In the genomic region with DNA sequence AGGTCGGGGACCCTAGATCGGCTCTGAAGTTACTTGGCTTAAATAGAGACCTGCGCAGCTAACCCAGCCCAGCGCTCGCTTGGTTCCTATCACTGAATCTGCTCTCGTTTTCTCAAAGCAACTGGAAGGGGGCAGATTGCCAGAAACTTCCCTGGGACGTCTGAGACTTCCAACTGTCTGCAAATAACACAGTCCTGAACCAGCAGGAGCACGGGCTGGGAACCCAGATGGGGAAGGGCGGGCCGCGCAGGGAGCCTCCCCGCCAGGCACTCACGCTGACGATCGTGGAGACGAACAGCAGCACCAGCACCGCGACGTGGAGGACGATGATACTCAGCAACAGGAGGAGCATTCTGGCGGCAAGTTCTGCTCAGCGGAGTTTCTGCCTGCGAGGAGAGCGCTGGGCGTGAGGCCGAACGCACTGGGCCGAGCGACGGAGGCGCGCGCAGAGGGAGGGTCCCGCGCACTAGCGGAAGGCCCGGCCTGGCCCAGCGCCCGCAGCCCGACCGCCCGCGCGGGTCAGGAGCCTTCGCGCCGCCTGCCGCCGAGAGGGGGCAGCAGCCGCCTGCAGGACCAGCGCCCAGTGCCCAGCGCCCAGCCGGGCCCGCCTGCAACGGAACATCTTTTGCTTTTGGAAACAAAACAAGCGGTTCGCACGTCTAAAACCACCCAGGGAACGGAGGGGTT, we compare ENCODE assay signal across 1 cellular context.
TF ChIP-seq lines count a peak whose summit lies in the region.

No MANE protein-coding gene starts in this region.

TF ChIP-seq in HepG2, 621 proteins besides CTCF, POLR2A, EP300 and RAD21 (continued from another document and continues in another):
- TF ChIP-seq, protein P1, sequence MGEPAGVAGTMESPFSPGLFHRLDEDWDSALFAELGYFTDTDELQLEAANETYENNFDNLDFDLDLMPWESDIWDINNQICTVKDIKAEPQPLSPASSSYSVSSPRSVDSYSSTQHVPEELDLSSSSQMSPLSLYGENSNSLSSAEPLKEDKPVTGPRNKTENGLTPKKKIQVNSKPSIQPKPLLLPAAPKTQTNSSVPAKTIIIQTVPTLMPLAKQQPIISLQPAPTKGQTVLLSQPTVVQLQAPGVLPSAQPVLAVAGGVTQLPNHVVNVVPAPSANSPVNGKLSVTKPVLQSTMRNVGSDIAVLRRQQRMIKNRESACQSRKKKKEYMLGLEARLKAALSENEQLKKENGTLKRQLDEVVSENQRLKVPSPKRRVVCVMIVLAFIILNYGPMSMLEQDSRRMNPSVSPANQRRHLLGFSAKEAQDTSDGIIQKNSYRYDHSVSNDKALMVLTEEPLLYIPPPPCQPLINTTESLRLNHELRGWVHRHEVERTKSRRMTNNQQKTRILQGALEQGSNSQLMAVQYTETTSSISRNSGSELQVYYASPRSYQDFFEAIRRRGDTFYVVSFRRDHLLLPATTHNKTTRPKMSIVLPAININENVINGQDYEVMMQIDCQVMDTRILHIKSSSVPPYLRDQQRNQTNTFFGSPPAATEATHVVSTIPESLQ (CRISPR knock-in tag; conservative IDR thresholded peaks at IDR 0.05) = no peak
- TF ChIP-seq, protein P2, sequence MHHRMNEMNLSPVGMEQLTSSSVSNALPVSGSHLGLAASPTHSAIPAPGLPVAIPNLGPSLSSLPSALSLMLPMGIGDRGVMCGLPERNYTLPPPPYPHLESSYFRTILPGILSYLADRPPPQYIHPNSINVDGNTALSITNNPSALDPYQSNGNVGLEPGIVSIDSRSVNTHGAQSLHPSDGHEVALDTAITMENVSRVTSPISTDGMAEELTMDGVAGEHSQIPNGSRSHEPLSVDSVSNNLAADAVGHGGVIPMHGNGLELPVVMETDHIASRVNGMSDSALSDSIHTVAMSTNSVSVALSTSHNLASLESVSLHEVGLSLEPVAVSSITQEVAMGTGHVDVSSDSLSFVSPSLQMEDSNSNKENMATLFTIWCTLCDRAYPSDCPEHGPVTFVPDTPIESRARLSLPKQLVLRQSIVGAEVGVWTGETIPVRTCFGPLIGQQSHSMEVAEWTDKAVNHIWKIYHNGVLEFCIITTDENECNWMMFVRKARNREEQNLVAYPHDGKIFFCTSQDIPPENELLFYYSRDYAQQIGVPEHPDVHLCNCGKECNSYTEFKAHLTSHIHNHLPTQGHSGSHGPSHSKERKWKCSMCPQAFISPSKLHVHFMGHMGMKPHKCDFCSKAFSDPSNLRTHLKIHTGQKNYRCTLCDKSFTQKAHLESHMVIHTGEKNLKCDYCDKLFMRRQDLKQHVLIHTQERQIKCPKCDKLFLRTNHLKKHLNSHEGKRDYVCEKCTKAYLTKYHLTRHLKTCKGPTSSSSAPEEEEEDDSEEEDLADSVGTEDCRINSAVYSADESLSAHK (CRISPR knock-in tag; IDR thresholded peaks at IDR 0.05; ENCODE audit: borderline replicate concordance) = no peak
- TF ChIP-seq ETV6 (CRISPR knock-in tag; conservative IDR thresholded peaks at IDR 0.05) (no peak), FOSL2 (CRISPR knock-in tag; IDR thresholded peaks at IDR 0.05) (peak; percentile 10; the same call in 1 of the 2 replicates), HNRNPLL (IDR thresholded peaks at IDR 0.05; ENCODE audit: low read depth, low read length, poor library complexity, severe bottlenecking) (peak; percentile 77), TOPORS (CRISPR knock-in tag; IDR thresholded peaks at IDR 0.05) (peak; percentile 54; the same call in 1 of the 2 replicates), TMF1 (CRISPR knock-in tag; IDR thresholded peaks at IDR 0.05; ENCODE audit: low read depth) (peak; percentile 79), ZNF12 (CRISPR knock-in tag; IDR thresholded peaks at IDR 0.05) (no peak), ZNF124 (CRISPR knock-in tag; IDR thresholded peaks at IDR 0.05) (no peak), ATM (IDR thresholded peaks at IDR 0.05; ENCODE audit: borderline replicate concordance) (no peak), NCOA5 (CRISPR knock-in tag; IDR thresholded peaks at IDR 0.05) (no peak), KAT7 (CRISPR knock-in tag; IDR thresholded peaks at IDR 0.05; ENCODE audit: borderline replicate concordance) (no peak), TBL1XR1 (IDR thresholded peaks at IDR 0.05; ENCODE audit: borderline replicate concordance, low read length, partially characterized antibody) (no peak), HES4 (CRISPR knock-in tag; IDR thresholded peaks at IDR 0.05; ENCODE audit: borderline replicate concordance) (no peak), FOXA1 (IDR thresholded peaks at IDR 0.05) (no peak), FOXA1 (CRISPR knock-in tag; IDR thresholded peaks at IDR 0.05) (0 out of 2 replicates have a peak, but pooled peaks have one; percentile 16), ZFP62 (CRISPR knock-in tag; IDR thresholded peaks at IDR 0.05) (no peak), CBX1 (IDR thresholded peaks at IDR 0.05; ENCODE audit: low read depth) (no peak), ZMYM2 (CRISPR knock-in tag; IDR thresholded peaks at IDR 0.05) (no peak), RBM22 (optimal IDR thresholded peaks at IDR 0.05; ENCODE audit: low read length) (no peak), STAT5B (CRISPR knock-in tag; IDR thresholded peaks at IDR 0.05) (no peak), MYNN (CRISPR knock-in tag; IDR thresholded peaks at IDR 0.05; ENCODE audit: low read depth) (no peak), ZNF232 (CRISPR knock-in tag; IDR thresholded peaks at IDR 0.05; ENCODE audit: borderline replicate concordance) (no peak), BHLHE40 (IDR thresholded peaks at IDR 0.05; ENCODE audit: low read length) (no peak), NR2F2 (IDR thresholded peaks at IDR 0.05; ENCODE audit: borderline replicate concordance, low read depth) (no peak), BRCA1 (CRISPR knock-in tag; IDR thresholded peaks at IDR 0.05) (no peak), ZNF180 (CRISPR knock-in tag; IDR thresholded peaks at IDR 0.05; ENCODE audit: borderline replicate concordance, low read depth) (no peak), REXO4 (CRISPR knock-in tag; IDR thresholded peaks at IDR 0.05; ENCODE audit: borderline replicate concordance) (no peak), ZKSCAN5 (CRISPR knock-in tag; IDR thresholded peaks at IDR 0.05) (no peak), ZNF20 (CRISPR knock-in tag; IDR thresholded peaks at IDR 0.05) (no peak), MIER3 (CRISPR knock-in tag; IDR thresholded peaks at IDR 0.05; ENCODE audit: borderline replicate concordance) (no peak), SP140L (CRISPR knock-in tag; IDR thresholded peaks at IDR 0.05; ENCODE audit: borderline replicate concordance) (no peak), MAFG (CRISPR knock-in tag; IDR thresholded peaks at IDR 0.05) (no peak), JDP2 (CRISPR knock-in tag; IDR thresholded peaks at IDR 0.05; ENCODE audit: borderline replicate concordance) (no peak), ZNF510 (CRISPR knock-in tag; IDR thresholded peaks at IDR 0.05; ENCODE audit: low read depth) (0 out of 2 replicates have a peak, but pooled peaks have one; percentile 37), ZNF326 (CRISPR knock-in tag; IDR thresholded peaks at IDR 0.05; ENCODE audit: borderline replicate concordance) (no peak), ZNF605 (CRISPR knock-in tag; IDR thresholded peaks at IDR 0.05) (peak; percentile 12; the same call in 1 of the 2 replicates), ZNF614 (CRISPR knock-in tag; IDR thresholded peaks at IDR 0.05; ENCODE audit: borderline replicate concordance) (no peak), ZNF530 (CRISPR knock-in tag; IDR thresholded peaks at IDR 0.05; ENCODE audit: low read depth) (no peak)
- TF ChIP-seq, protein P3, sequence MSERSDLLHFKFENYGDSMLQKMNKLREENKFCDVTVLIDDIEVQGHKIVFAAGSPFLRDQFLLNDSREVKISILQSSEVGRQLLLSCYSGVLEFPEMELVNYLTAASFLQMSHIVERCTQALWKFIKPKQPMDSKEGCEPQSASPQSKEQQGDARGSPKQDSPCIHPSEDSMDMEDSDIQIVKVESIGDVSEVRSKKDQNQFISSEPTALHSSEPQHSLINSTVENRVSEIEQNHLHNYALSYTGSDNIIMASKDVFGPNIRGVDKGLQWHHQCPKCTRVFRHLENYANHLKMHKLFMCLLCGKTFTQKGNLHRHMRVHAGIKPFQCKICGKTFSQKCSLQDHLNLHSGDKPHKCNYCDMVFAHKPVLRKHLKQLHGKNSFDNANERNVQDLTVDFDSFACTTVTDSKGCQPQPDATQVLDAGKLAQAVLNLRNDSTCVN (CRISPR knock-in tag; IDR thresholded peaks at IDR 0.05; ENCODE audit: borderline replicate concordance) = peak; percentile 32; the same call in 1 of the 2 replicates
- TF ChIP-seq, protein P4, sequence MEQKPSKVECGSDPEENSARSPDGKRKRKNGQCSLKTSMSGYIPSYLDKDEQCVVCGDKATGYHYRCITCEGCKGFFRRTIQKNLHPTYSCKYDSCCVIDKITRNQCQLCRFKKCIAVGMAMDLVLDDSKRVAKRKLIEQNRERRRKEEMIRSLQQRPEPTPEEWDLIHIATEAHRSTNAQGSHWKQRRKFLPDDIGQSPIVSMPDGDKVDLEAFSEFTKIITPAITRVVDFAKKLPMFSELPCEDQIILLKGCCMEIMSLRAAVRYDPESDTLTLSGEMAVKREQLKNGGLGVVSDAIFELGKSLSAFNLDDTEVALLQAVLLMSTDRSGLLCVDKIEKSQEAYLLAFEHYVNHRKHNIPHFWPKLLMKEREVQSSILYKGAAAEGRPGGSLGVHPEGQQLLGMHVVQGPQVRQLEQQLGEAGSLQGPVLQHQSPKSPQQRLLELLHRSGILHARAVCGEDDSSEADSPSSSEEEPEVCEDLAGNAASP (CRISPR knock-in tag; IDR thresholded peaks at IDR 0.05; ENCODE audit: borderline replicate concordance) = no peak
- TF ChIP-seq, protein P5, sequence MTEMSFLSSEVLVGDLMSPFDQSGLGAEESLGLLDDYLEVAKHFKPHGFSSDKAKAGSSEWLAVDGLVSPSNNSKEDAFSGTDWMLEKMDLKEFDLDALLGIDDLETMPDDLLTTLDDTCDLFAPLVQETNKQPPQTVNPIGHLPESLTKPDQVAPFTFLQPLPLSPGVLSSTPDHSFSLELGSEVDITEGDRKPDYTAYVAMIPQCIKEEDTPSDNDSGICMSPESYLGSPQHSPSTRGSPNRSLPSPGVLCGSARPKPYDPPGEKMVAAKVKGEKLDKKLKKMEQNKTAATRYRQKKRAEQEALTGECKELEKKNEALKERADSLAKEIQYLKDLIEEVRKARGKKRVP (CRISPR knock-in tag; IDR thresholded peaks at IDR 0.05) = no peak
- TF ChIP-seq, protein P6, sequence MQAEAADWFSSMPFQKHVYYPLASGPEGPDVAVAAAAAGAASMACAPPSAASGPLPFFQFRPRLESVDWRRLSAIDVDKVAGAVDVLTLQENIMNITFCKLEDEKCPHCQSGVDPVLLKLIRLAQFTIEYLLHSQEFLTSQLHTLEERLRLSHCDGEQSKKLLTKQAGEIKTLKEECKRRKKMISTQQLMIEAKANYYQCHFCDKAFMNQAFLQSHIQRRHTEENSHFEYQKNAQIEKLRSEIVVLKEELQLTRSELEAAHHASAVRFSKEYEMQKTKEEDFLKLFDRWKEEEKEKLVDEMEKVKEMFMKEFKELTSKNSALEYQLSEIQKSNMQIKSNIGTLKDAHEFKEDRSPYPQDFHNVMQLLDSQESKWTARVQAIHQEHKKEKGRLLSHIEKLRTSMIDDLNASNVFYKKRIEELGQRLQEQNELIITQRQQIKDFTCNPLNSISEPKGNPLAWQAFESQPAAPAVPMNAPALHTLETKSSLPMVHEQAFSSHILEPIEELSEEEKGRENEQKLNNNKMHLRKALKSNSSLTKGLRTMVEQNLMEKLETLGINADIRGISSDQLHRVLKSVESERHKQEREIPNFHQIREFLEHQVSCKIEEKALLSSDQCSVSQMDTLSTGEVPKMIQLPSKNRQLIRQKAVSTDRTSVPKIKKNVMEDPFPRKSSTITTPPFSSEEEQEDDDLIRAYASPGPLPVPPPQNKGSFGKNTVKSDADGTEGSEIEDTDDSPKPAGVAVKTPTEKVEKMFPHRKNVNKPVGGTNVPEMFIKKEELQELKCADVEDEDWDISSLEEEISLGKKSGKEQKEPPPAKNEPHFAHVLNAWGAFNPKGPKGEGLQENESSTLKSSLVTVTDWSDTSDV (CRISPR knock-in tag; IDR thresholded peaks at IDR 0.05) = 0 out of 2 replicates have a peak, but pooled peaks have one; percentile 38
- TF ChIP-seq, protein P7, sequence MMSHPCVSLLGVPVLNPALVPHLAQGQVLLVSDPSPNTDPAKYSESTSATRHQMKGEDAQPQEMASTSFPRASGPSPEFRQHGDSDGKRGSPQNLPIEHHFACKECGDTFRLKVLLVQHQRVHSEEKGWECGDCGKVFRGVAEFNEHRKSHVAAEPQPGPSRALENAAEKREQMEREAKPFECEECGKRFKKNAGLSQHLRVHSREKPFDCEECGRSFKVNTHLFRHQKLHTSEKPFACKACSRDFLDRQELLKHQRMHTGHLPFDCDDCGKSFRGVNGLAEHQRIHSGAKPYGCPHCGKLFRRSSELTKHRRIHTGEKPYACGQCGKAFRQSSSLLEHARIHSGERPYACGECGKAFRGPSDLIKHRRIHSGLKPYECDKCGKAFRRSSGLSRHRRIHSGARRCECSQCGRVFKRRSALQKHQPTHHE (CRISPR knock-in tag; IDR thresholded peaks at IDR 0.05; ENCODE audit: borderline replicate concordance) = no peak
- TF ChIP-seq, protein P8, sequence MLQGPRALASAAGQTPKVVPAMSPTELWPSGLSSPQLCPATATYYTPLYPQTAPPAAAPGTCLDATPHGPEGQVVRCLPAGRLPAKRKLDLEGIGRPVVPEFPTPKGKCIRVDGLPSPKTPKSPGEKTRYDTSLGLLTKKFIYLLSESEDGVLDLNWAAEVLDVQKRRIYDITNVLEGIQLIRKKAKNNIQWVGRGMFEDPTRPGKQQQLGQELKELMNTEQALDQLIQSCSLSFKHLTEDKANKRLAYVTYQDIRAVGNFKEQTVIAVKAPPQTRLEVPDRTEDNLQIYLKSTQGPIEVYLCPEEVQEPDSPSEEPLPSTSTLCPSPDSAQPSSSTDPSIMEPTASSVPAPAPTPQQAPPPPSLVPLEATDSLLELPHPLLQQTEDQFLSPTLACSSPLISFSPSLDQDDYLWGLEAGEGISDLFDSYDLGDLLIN (CRISPR knock-in tag; IDR thresholded peaks at IDR 0.05; ENCODE audit: borderline replicate concordance) = no peak
- TF ChIP-seq, protein P9, sequence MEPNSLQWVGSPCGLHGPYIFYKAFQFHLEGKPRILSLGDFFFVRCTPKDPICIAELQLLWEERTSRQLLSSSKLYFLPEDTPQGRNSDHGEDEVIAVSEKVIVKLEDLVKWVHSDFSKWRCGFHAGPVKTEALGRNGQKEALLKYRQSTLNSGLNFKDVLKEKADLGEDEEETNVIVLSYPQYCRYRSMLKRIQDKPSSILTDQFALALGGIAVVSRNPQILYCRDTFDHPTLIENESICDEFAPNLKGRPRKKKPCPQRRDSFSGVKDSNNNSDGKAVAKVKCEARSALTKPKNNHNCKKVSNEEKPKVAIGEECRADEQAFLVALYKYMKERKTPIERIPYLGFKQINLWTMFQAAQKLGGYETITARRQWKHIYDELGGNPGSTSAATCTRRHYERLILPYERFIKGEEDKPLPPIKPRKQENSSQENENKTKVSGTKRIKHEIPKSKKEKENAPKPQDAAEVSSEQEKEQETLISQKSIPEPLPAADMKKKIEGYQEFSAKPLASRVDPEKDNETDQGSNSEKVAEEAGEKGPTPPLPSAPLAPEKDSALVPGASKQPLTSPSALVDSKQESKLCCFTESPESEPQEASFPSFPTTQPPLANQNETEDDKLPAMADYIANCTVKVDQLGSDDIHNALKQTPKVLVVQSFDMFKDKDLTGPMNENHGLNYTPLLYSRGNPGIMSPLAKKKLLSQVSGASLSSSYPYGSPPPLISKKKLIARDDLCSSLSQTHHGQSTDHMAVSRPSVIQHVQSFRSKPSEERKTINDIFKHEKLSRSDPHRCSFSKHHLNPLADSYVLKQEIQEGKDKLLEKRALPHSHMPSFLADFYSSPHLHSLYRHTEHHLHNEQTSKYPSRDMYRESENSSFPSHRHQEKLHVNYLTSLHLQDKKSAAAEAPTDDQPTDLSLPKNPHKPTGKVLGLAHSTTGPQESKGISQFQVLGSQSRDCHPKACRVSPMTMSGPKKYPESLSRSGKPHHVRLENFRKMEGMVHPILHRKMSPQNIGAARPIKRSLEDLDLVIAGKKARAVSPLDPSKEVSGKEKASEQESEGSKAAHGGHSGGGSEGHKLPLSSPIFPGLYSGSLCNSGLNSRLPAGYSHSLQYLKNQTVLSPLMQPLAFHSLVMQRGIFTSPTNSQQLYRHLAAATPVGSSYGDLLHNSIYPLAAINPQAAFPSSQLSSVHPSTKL (CRISPR knock-in tag; IDR thresholded peaks at IDR 0.05) = peak; percentile 24; the same call in 1 of the 2 replicates
